In genomic region chrX:1389181-1389992, GRCh38 we compare ENCODE assay signal across 9 cellular contexts. TPM values are rescaled to one million over a fixed set of nuclear protein-coding genes. Genes with fewer than 3 reads are reported as not detected.
DNase-seq lines count a peak whose midpoint lies in the region; TF ChIP-seq lines count a peak whose summit lies in the region.
"Had no signal": no experiment of that assay in that cellular context is flagged by ENCODE, and none has a peak within 500 bp of the region (broad histone marks: within the 10 kb centered on the region; RNA-seq: fewer than 3 reads in every experiment).

No MANE protein-coding gene starts in this region.

- H3K4me3 Mint-ChIP-seq in Caco-2 (ENCODE audit: unreplicated experiment): peak overlapping the region; percentile 55
- no peak overlapping the region for H3K4me3 Mint-ChIP-seq in chondrocyte (ENCODE audit: unreplicated experiment)

- no peaks in the 10 kb centered on the region for H3K27me3 Mint-ChIP-seq in Caco-2 (ENCODE audit: insufficient read depth, unreplicated experiment)
- no peaks in the 10 kb centered on the region for H3K27me3 Mint-ChIP-seq in chondrocyte (ENCODE audit: low read depth)

- H3K9me3 Mint-ChIP-seq in Caco-2 (ENCODE audit: unreplicated experiment): no peaks in the 10 kb centered on the region
- no peaks in the 10 kb centered on the region for H3K9me3 Mint-ChIP-seq in chondrocyte (ENCODE audit: low read depth)

- H3K4me1 Mint-ChIP-seq in Caco-2 (ENCODE audit: low read depth, unreplicated experiment) (peaks cover 15% of the 10 kb centered on the region), chondrocyte (ENCODE audit: low read depth) (peaks cover 38% of the 10 kb centered on the region)

- H3K27me3 ChIP-seq in Caco-2 (replicated peaks; ENCODE audit: control insufficient read depth, insufficient read depth, low read length): no peaks in the 10 kb centered on the region
- no peaks in the 10 kb centered on the region for H3K27me3 ChIP-seq in ovary
- H3K27me3 ChIP-seq: gastrocnemius medialis had no signal

- H3K9me3 ChIP-seq in Caco-2 (no peaks in the 10 kb centered on the region), ovary (no peaks in the 10 kb centered on the region)
- H3K9me3 ChIP-seq: gastrocnemius medialis had no signal

- WGBS in ovary, 3 donors: 86 to 90% (median 87%) methylated on average over 51 of the region's 51 CpGs

- CTCF ChIA-PET in Caco-2 (lab: Charles Lee): no interaction called here

- H3K27ac Mint-ChIP-seq in Caco-2 (ENCODE audit: unreplicated experiment) (no peak overlapping the region), chondrocyte (ENCODE audit: unreplicated experiment) (no peak overlapping the region)

- intact Hi-C loops in Caco-2 (cut with micrococcal nuclease; ENCODE audit: unreplicated experiment): no loop called here
- intact Hi-C loops in ovary (cut with DNase I): no loop called here

- BruUV-seq in Caco-2 (replicated peaks; lab: Mats Ljungman, UMichigan): no TSS peak

- no peak for TF ChIP-seq POLR2A in ovary (IDR thresholded peaks at IDR 0.05)

- H3K36me3 ChIP-seq in Caco-2 (ENCODE audit: control insufficient read depth, insufficient read depth, low read length) (peaks cover 19% of the 10 kb centered on the region), ovary (no peaks in the 10 kb centered on the region)

- no peak overlapping the region for H3K4me3 ChIP-seq in Caco-2 (ENCODE audit: low read depth, low read length)
- H3K4me3 ChIP-seq in ovary: no peak overlapping the region

- TF ChIP-seq CTCF in Caco-2 (IDR thresholded peaks at IDR 0.05; ENCODE audit: insufficient read depth in 1 of 2, low read depth in 1 of 2, low read length in 1 of 2, severe bottlenecking in 1 of 2, unreplicated experiment in 1 of 2): no peak
- TF ChIP-seq CTCF in chondrocyte (IDR thresholded peaks at IDR 0.05): no peak
- TF ChIP-seq CTCF in ovary (IDR thresholded peaks at IDR 0.05): no peak

- TF ChIP-seq EP300 in ovary (IDR thresholded peaks at IDR 0.05): no peak

- POLR2A ChIA-PET in Caco-2 (lab: Charles Lee): no interaction called here

- H3K4me1 ChIP-seq in Caco-2: 0 out of 2 replicates have a peak, but pooled peaks cover 5% of the 10 kb centered on the region
- H3K4me1 ChIP-seq in ovary (ENCODE audit: insufficient read depth): peaks cover 16% of the 10 kb centered on the region

- peaks cover 93% of the 10 kb centered on the region for H3K36me3 Mint-ChIP-seq in Caco-2 (ENCODE audit: insufficient read depth, unreplicated experiment)
- peaks cover 40% of the 10 kb centered on the region for H3K36me3 Mint-ChIP-seq in chondrocyte (ENCODE audit: low read depth)

- H3K27ac ChIP-seq in ovary: no peak overlapping the region

- DNase-seq in Caco-2 (peak in 1 of 2 experiments; percentile 23), chondrocyte (ENCODE audit: low spot score) (peak; percentile 91), ovary (peak in 3 of 5 donors; percentile 21 to 42 (median 39)), nucleus accumbens (lab: John Stamatoyannopoulos, UW) (no peak), NCI-H82 (lab: John Stamatoyannopoulos, UW) (no peak), hypothalamus (lab: John Stamatoyannopoulos, UW) (no peak), NCI-H1436 treated with DMSO at 0.1 percent for 48 hours (lab: John Stamatoyannopoulos, UW) (no peak)

TF ChIP-seq in PFSK-1, 5 proteins besides CTCF, POLR2A, EP300 and RAD21:
- TF ChIP-seq REST (IDR thresholded peaks at IDR 0.05; ENCODE audit: insufficient read depth in 1 of 2, low read depth in 2 of 2, low read length in 2 of 2): no peak
- TF ChIP-seq POLR2AphosphoS5 (IDR thresholded peaks at IDR 0.05; ENCODE audit: low read depth, low read length): peak; percentile 58; the same call in 1 of the 2 replicates
- TF ChIP-seq TAF1 (IDR thresholded peaks at IDR 0.05; ENCODE audit: borderline replicate concordance, insufficient read depth, low read length): no peak

RNA-seq across cellular contexts. Expression of gene SLC25A6, which starts 2.5 kb away (rescaled TPM):
- total RNA-seq in Caco-2 (2022) (450 and 455 TPM in 2 replicates), chondrocyte (270 to 332 TPM (median 327 TPM) in 3 replicates), ovary (100 to 1,000 TPM; 473 to 630 (median 519) TPM)
- 4,040 TPM for polyA plus RNA-seq in PFSK-1 (2012; ENCODE audit: insufficient read length, low read depth)
- polyA plus RNA-seq in ovary: 100 to 1,000 TPM; 105 to 703 TPM

RNA-seq across cellular contexts. Expression of gene IL3RA, which starts 52.8 kb away (rescaled TPM):
- total RNA-seq in Caco-2 (2022) (0.21 TPM in 1 of 2 replicates, not detected in the other), chondrocyte (0.23 to 0.47 TPM in 2 of 3 replicates, not detected in the other), ovary (1 to 10 TPM in 6 of 7 donors, under 1 TPM in 1; 0.12 to 4.1 (median 1.8) TPM)
- polyA plus RNA-seq in PFSK-1 (2012; ENCODE audit: insufficient read length, low read depth): 0.70 TPM
- polyA plus RNA-seq in ovary: 1 to 10 TPM; 4.7 to 5.1 TPM

Comparison
In these comparisons a context has a peak if more than half of its experiments do, and no peak if none do; other contexts are left out.
1. DNase-seq: peak in chondrocyte (single experiment) and ovary (3 of 5); none in nucleus accumbens (0 of 56), NCI-H82 (single experiment), hypothalamus (0 of 51) and NCI-H1436 treated with DMSO at 0.1 percent for 48 hours (single experiment).